Comparison of ENCODE assay signal across 27 cellular contexts in the genomic region with DNA sequence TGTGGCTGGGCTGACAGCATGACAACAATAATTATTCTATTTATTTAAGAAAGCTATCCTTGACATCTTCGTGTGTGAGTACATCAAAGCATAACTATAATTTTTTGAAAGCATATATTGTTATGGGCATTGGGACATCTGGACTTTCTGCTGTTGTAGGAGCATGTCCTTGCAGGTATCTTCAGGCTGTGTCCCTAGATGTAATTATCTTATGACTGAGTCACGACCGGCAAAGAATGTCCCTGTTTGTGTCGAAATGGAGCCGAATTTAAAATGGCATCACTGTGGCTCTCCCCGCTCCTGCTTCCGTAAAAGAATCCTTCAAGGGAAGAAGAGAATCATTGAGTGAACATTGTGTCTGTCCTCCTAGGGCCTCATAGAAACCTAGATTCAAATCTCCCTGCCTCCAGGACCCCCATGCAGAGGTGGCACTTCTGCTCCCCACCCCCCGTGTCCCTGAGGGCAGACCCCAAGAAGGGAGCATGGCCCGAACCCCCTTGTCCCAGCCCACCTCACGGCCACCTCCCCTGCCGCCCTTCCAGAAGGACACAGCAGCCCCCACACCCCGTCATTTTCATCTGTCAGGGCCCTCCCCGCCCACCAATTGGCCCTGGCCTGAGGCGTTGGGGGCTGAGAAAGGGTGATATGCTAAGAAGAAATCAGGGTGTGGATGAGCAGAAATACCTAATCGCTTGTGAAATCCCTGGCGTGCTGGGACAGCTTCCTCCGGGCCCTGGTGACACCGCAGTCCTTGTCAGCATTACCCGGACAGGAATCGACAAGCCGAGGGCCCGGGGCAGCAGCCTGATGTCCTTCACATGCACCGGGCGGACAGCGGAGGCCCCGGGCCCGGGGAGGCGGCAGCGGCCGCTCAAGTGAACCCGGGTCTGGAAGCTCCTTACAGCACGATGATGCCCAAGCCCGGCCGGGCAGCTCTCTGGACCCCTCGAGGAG. TPM values are rescaled to one million over a fixed set of nuclear protein-coding genes. Genes with fewer than 3 reads are reported as not detected.
"Had no signal": no experiment of that assay in that cellular context is flagged by ENCODE, and none has a peak within 500 bp of the region (broad histone marks: within the 10 kb centered on the region; RNA-seq: fewer than 3 reads in every experiment).

No MANE protein-coding gene starts in this region.

- H3K27ac ChIP-seq: adrenal gland, cardiac muscle cell, neutrophil, pancreas, right lobe of liver, uterus, VCaP had no signal

- H3K36me3 ChIP-seq: adrenal gland, cardiac muscle cell, neutrophil, pancreas, right lobe of liver, uterus had no signal

- ATAC-seq: activated naive CD4-positive, alpha-beta T cell treated with anti-CD3 and anti-CD28 coated beads, Interleukin-2, amount 50 U/mL, for 72 hours; left ventricle myocardium superior; naive thymus-derived CD8-positive, alpha-beta T cell; pancreas; right lobe of liver had no signal

- FAIRE-seq: astrocyte, endothelial cell of umbilical vein, pancreas, small intestine had no signal

- H3K4me3 ChIP-seq: adrenal gland, cardiac muscle cell, pancreas, right lobe of liver, uterus had no signal

- H3K27me3 ChIP-seq: adrenal gland, cardiac muscle cell, neutrophil, pancreas, right lobe of liver, uterus had no signal

- H3K4me1 ChIP-seq: pancreas, right lobe of liver, uterus had no signal

- H3K9me3 ChIP-seq: adrenal gland, neutrophil, pancreas, right lobe of liver, uterus had no signal

- DNase-seq: activated CD4-positive, alpha-beta T cell treated with anti-CD3 and anti-CD28 coated beads for 1 hour; activated gamma-delta T cell treated with Interleukin-2 at 50 U/mL for 16 hours; adrenal gland; dermis blood vessel endothelial cell; effector memory CD4-positive, alpha-beta T cell; foreskin fibroblast; glutamatergic neuron; kidney glomerular epithelial cell; left ventricle myocardium superior; mesendoderm; small intestine; stimulated activated naive CD4-positive, alpha-beta T cell; SW 1271; T-helper 2 cell; uterus had no signal

RNA-seq across cellular contexts. Expression of gene SLC22A11, which starts 13.3 kb away (rescaled TPM):
- total RNA-seq: activated CD8-positive, alpha-beta memory T cell treated with anti-CD3 and anti-CD28 coated beads for 36 hours; activated naive CD4-positive, alpha-beta T cell treated with anti-CD3 and anti-CD28 coated beads, Interleukin-2, amount 50 U/mL, for 72 hours; activated T-helper 1 cell treated with anti-CD3 and anti-CD28 coated beads, Interleukin-12 subunit alpha, Interleukin-12 subunit beta, Interleukin-2, Interleukin-4 antibody, amounts not matched to agents 30 ng/mL and 10 ng/mL and 1 ng/mL, durations not matched to agents 14 hours and 24 hours and 36 hours; astrocyte; cardiac muscle cell; dermis blood vessel endothelial cell; endothelial cell of umbilical vein; left ventricle myocardium superior; naive thymus-derived CD8-positive, alpha-beta T cell had no signal
- polyA plus RNA-seq: endothelial cell of umbilical vein; naive thymus-derived CD8-positive, alpha-beta T cell had no signal

RNA-seq across cellular contexts. Expression of gene SLC22A12, which starts 48.6 kb away (rescaled TPM):
- total RNA-seq: activated CD8-positive, alpha-beta memory T cell treated with anti-CD3 and anti-CD28 coated beads for 36 hours; activated naive CD4-positive, alpha-beta T cell treated with anti-CD3 and anti-CD28 coated beads, Interleukin-2, amount 50 U/mL, for 72 hours; activated T-helper 1 cell treated with anti-CD3 and anti-CD28 coated beads, Interleukin-12 subunit alpha, Interleukin-12 subunit beta, Interleukin-2, Interleukin-4 antibody, amounts not matched to agents 30 ng/mL and 10 ng/mL and 1 ng/mL, durations not matched to agents 14 hours and 24 hours and 36 hours; adrenal gland; astrocyte; cardiac muscle cell; dermis blood vessel endothelial cell; endothelial cell of umbilical vein; left ventricle myocardium superior; naive thymus-derived CD8-positive, alpha-beta T cell; pancreas; uterus had no signal
- polyA plus RNA-seq: adrenal gland; cardiac muscle cell; endothelial cell of umbilical vein; naive thymus-derived CD8-positive, alpha-beta T cell; pancreas; small intestine; thymus had no signal
